In genomic region chr6:118893882-118894424, GRCh38 we compare ENCODE assay signal across 8 cellular contexts. TPM values are rescaled to one million over a fixed set of nuclear protein-coding genes. Genes with fewer than 3 reads are reported as not detected.
A peak's percentile ranks its signal among the peaks of the same experiment; 100 is the strongest.
DNase-seq lines count a peak whose midpoint lies in the region; ATAC-seq and TF ChIP-seq lines count a peak whose summit lies in the region.

Gene ASF1A (plus strand): TSS chr6:118894152. CDS start chr6:118894414, 262 bp downstream.

- H3K27ac ChIP-seq in adrenal gland: peak within 1 kb of the TSS; percentile 86 to 95 (median 94)
- H3K27ac ChIP-seq in heart left ventricle: peak within 1 kb of the TSS; percentile 86 to 98 (median 94)

- H3K4me3 ChIP-seq in adrenal gland: peak within 1 kb of the TSS; percentile 75 to 98 (median 87)
- H3K4me3 ChIP-seq in heart left ventricle: peak within 1 kb of the TSS; percentile 73 to 99 (median 90)

- H3K9me3 ChIP-seq in adrenal gland (replicated peaks in 1 of 3) (no peaks in the 10 kb centered on the region), heart left ventricle (no peaks in the 10 kb centered on the region)

- H3K36me3 ChIP-seq in adrenal gland (replicated peaks in 1 of 2): no peaks in the 10 kb centered on the region
- peaks cover 0 to 13% (median 0%) of the 10 kb centered on the region in 9 donors for H3K36me3 ChIP-seq in heart left ventricle

- WGBS in adrenal gland, 4 donors: 0 to 1% (median 0%) methylated on average over 47 to 48 of the region's 48 CpGs
- 0 to 1% (median 0%) methylated on average over 48 of the region's 48 CpGs for WGBS in heart left ventricle, 4 donors

- ATAC-seq in HG02870 (IDR thresholded peaks at IDR 0.05; ENCODE audit: unreplicated experiment) (peak; percentile 62), heart left ventricle (peak; percentile 93 to 97 (median 95))

- H3K27me3 ChIP-seq in adrenal gland: no peaks in the 10 kb centered on the region
- H3K27me3 ChIP-seq in heart left ventricle: no peaks in the 10 kb centered on the region

- in situ Hi-C loops in GM13976 (cut with MboI; ENCODE audit: low sequenced_read_pairs, unreplicated experiment): no loop called here

- TF ChIP-seq POLR2A in adrenal gland (IDR thresholded peaks at IDR 0.05): peak; percentile 78 to 94
- TF ChIP-seq POLR2A in heart left ventricle (IDR thresholded peaks at IDR 0.05): peak; percentile 48 to 76

- TF ChIP-seq CTCF in GM13976 (IDR thresholded peaks at IDR 0.05; ENCODE audit: borderline replicate concordance, control extremely low read depth, extremely low read depth, insufficient read depth, missing control alignments) (peak; percentile 71), adrenal gland (IDR thresholded peaks at IDR 0.05) (peak; percentile 27 to 73 (median 54)), heart left ventricle (IDR thresholded peaks at IDR 0.05) (peak; percentile 34 to 81 (median 56))

- intact Hi-C loops in adrenal gland (cut with DNase I) (no loop called here), heart left ventricle (cut with DNase I) (loop anchor here in 4 of 10 donors (2.0 to 10.0 kb wide), 6 partner anchors 41 to 1309 kb away; partner anchors contain the start of genes MCM9 (in 4 of the 4), CEP85L (in 1 of the 4) and MAN1A1 (in 1 of the 4)), posterior cingulate gyrus (cut with DNase I) (loop anchor here (1.0 to 2.0 kb wide), 2 partner anchors 40 to 243 kb away; partner anchors contain the start of gene CEP85L)

- H3K4me1 ChIP-seq in adrenal gland (replicated peaks in 1 of 2) (peaks cover 11 to 41% of the 10 kb centered on the region in 2 donors), heart left ventricle (peaks cover 0 to 59% (median 27%) of the 10 kb centered on the region in 12 donors)

- DNase-seq in GM13976 (ENCODE audit: low spot score) (peak; percentile 89), NCI-H146 (lab: John Stamatoyannopoulos, UW) (peak; percentile 98), T-helper 1 cell (peak; percentile 88 to 98 (median 93)), adrenal gland (peak; percentile 96 to 99 (median 98)), heart left ventricle (peak; percentile 96 to 98 (median 98)), posterior cingulate gyrus (peak; percentile 95 to 99 (median 96)), ureter (ENCODE audit: low spot score) (peak; percentile 98)

RNA-seq across cellular contexts. Expression of gene ASF1A, which starts in this region (rescaled TPM):
- total RNA-seq in adrenal gland: 10 to 100 TPM in 7 of 8 donors, 1 to 10 TPM in 1; 8.7 to 24.0 (median 19.8) TPM
- 10 to 100 TPM; 19.2 to 46.1 (median 23.1) TPM for polyA plus RNA-seq in adrenal gland
- 10 to 100 TPM in 8 of 9 donors, 1 to 10 TPM in 1; 9.8 to 28.9 (median 22.1) TPM for total RNA-seq in heart left ventricle
- 10 to 100 TPM; 16.4 to 24.5 TPM for polyA plus RNA-seq in heart left ventricle
- total RNA-seq in ureter: 24.5 TPM

Comparison
In these comparisons a context has a peak if more than half of its experiments do, and no peak if none do; other contexts are left out.
1. Peak in every context shown above with its lines: DNase-seq, ATAC-seq, H3K4me3 ChIP-seq and H3K27ac ChIP-seq.